Comparison of ENCODE assay signal across 1 cellular context in genomic region chr11:33383075-33383919, GRCh38.
TF ChIP-seq lines count a peak whose summit lies in the region.

No MANE protein-coding gene starts in this region.

TF ChIP-seq in IMR-90, 13 proteins besides CTCF, POLR2A, EP300 and RAD21 (continued from another document):
- TF ChIP-seq SMC3 (IDR thresholded peaks at IDR 0.05; ENCODE audit: low read depth, low read length), result no peak
- no peak for TF ChIP-seq ELK1 (IDR thresholded peaks at IDR 0.05; ENCODE audit: borderline replicate concordance, low read depth, low read length)
- TF ChIP-seq CEBPB (IDR thresholded peaks at IDR 0.05; ENCODE audit: low read depth, low read length), result no peak
- TF ChIP-seq CHD1 (IDR thresholded peaks at IDR 0.05; ENCODE audit: low read depth, low read length), result no peak
- no peak for TF ChIP-seq MAFK (IDR thresholded peaks at IDR 0.05; ENCODE audit: low read depth, low read length)
- no peak for TF ChIP-seq MAZ (IDR thresholded peaks at IDR 0.05; ENCODE audit: borderline replicate concordance, low read depth, low read length)
- no peak for TF ChIP-seq BHLHE40 (IDR thresholded peaks at IDR 0.05; ENCODE audit: low read depth, low read length)
- TF ChIP-seq NFE2L2 (IDR thresholded peaks at IDR 0.05; ENCODE audit: low read depth, low read length), result no peak
